ENCODE assay signal across 13 cellular contexts in genomic region chr2:43133336-43133707, GRCh38.
DNase-seq lines count a peak whose midpoint lies in the region; ATAC-seq, FAIRE-seq and TF ChIP-seq lines count a peak whose summit lies in the region.
"Had no signal": no experiment of that assay in that cellular context is flagged by ENCODE, and none has a peak within 500 bp of the region (broad histone marks: within the 10 kb centered on the region; RNA-seq: fewer than 3 reads in every experiment).

No MANE protein-coding gene starts in this region.

- H3K27ac Mint-ChIP-seq in CD14-positive monocyte (peak overlapping the region; percentile 92 to 99 (median 97)), nephron (peak overlapping the region; percentile 12 to 76 (median 42)), mesothelial cell of epicardium (no peak overlapping the region)

- peak overlapping the region; percentile 23; the same call in 1 of the 2 replicates for H3K4me2 ChIP-seq in GM12878 (ENCODE audit: control insufficient read depth, insufficient read depth)

- peak overlapping the region; percentile 64 for H2AFZ ChIP-seq in GM12878 (ENCODE audit: control insufficient read depth, low read depth, low read length)

- no peak overlapping the region for H3K9ac ChIP-seq in GM12878 (ENCODE audit: control insufficient read depth, insufficient read depth, low read length)

- H3K4me3 Mint-ChIP-seq in CD14-positive monocyte (peak overlapping the region in 1 of 2 donors; percentile 78), nephron (no peak overlapping the region), mesothelial cell of epicardium (no peak overlapping the region)

- H3K4me1 ChIP-seq in GM12878 (ENCODE audit: control insufficient read depth, insufficient read depth, low read length) = peaks cover 57% of the 10 kb centered on the region

- FAIRE-seq in GM12878 (lab: Jason Lieb, UNC) = no peak
- FAIRE-seq: colon, K562 had no signal

- intact Hi-C loops in CD14-positive monocyte (cut with micrococcal nuclease) (loop anchor here (1.0 to 5.0 kb wide), 4 partner anchors 25 to 404 kb away; partner anchors contain the start of gene ZFP36L2 (in 1 of the 2)), GM12878 (cut with micrococcal nuclease; ENCODE audit: unreplicated experiment) (no loop called here)

- H3K27ac ChIP-seq in HL-60 (replicated peaks) (peak overlapping the region; percentile 98), GM12878 (ENCODE audit: control insufficient read depth, insufficient read depth) (peak overlapping the region; percentile 21; the same call in 1 of the 2 replicates)

- POLR2A ChIA-PET in GM12878 (lab: Charles Lee) = interaction anchor here (1.1 to 4.3 kb wide), 4 partner anchors 88 to 96 kb away, joined by 4 to 17 read pairs (median 5); partner anchors contain the start of gene ZFP36L2

- peaks cover 0 to 2% (median 0%) of the 10 kb centered on the region in 3 donors for H3K27me3 Mint-ChIP-seq in CD14-positive monocyte (ENCODE audit: low read depth in 3 of 3)
- no peaks in the 10 kb centered on the region for H3K27me3 Mint-ChIP-seq in nephron (ENCODE audit: low read depth)
- no peaks in the 10 kb centered on the region for H3K27me3 Mint-ChIP-seq in mesothelial cell of epicardium (ENCODE audit: low read depth)

- H3K36me3 Mint-ChIP-seq in CD14-positive monocyte (no peaks in the 10 kb centered on the region), nephron (ENCODE audit: low read depth) (no peaks in the 10 kb centered on the region), mesothelial cell of epicardium (no peaks in the 10 kb centered on the region)

- no peaks in the 10 kb centered on the region for H3K36me3 ChIP-seq in GM12878 (ENCODE audit: control insufficient read depth in 2 of 2, insufficient read depth in 2 of 2, low read length in 1 of 2)
- H3K36me3 ChIP-seq: heart left ventricle had no signal

- 97% methylated on average over 4 of the region's 4 CpGs for WGBS in GM12878 (ENCODE audit: insufficient coverage, insufficient replicate concordance, low lambda C conversion rate, missing lambda C conversion rate)

- TF ChIP-seq EP300 in GM12878 (IDR thresholded peaks at IDR 0.05; ENCODE audit: borderline replicate concordance in 1 of 2, control insufficient read depth in 1 of 2, low read depth in 2 of 2, low read length in 2 of 2) = no peak

- BruUV-seq in GM12878 (replicated peaks; lab: Mats Ljungman, UMichigan) = no TSS peak

- H3K4me1 Mint-ChIP-seq in CD14-positive monocyte (peaks cover 99% of the 10 kb centered on the region), nephron (peaks cover 57% of the 10 kb centered on the region), mesothelial cell of epicardium (peaks cover 52% of the 10 kb centered on the region)

- TF ChIP-seq RAD21 in GM12878 (IDR thresholded peaks at IDR 0.05; ENCODE audit: insufficient read depth, low read depth, low read length) = no peak

- TF ChIP-seq CTCF in CD14-positive monocyte (IDR thresholded peaks at IDR 0.05) = no peak
- TF ChIP-seq CTCF in HL-60 (IDR thresholded peaks at IDR 0.05; ENCODE audit: insufficient read depth, low read length) = no peak
- no peak for TF ChIP-seq CTCF in GM12878 (IDR thresholded peaks at IDR 0.05 in 2 of 3, conservative IDR thresholded peaks at IDR 0.05 in 1 of 3; ENCODE audit: control insufficient read depth in 2 of 3, extremely low read depth in 1 of 3, insufficient read depth in 1 of 3, low read depth in 3 of 3, low read length in 3 of 3)
- TF ChIP-seq CTCF in nephron (IDR thresholded peaks at IDR 0.05; ENCODE audit: unreplicated experiment in 3 of 3) = no peak
- no peak for TF ChIP-seq CTCF in mesothelial cell of epicardium (IDR thresholded peaks at IDR 0.05; ENCODE audit: unreplicated experiment)

- no peaks in the 10 kb centered on the region for H3K27me3 ChIP-seq in HL-60 (ENCODE audit: insufficient read depth, poor library complexity, severe bottlenecking)
- H3K27me3 ChIP-seq in GM12878 (replicated peaks in 1 of 2; ENCODE audit: control insufficient read depth in 2 of 2, insufficient read depth in 2 of 2, low read length in 1 of 2) = no peaks in the 10 kb centered on the region
- H3K27me3 ChIP-seq: heart left ventricle had no signal

- H3K9me3 ChIP-seq in GM12878 (replicated peaks; ENCODE audit: control insufficient read depth, insufficient read depth, low read length) = no peaks in the 10 kb centered on the region
- H3K9me3 ChIP-seq: heart left ventricle had no signal

- no peak for DNase-seq in CD14-positive monocyte (ENCODE audit: low spot score)
- DNase-seq in HL-60 (ENCODE audit: low read depth in 1 of 2, low spot score in 1 of 2) = peak in 1 of 2 experiments; percentile 60
- no peak for DNase-seq in GM12878 (ENCODE audit: low read depth, low spot score)
- no peak for DNase-seq in DMS153 treated with DMSO at 0.1 percent for 48 hours (lab: John Stamatoyannopoulos, UW; ENCODE audit: unreplicated experiment)
- no peak for DNase-seq in mesothelial cell of epicardium (ENCODE audit: low spot score in 2 of 2, unreplicated experiment in 2 of 2)
- DNase-seq in OCI-M2 (lab: John Stamatoyannopoulos, UW; ENCODE audit: unreplicated experiment) = no peak
- DNase-seq: DMS 273 treated with DMSO at 0.1 percent for 48 hours, NCI-H226 had no signal

- in situ Hi-C loops in GM12878 (cut with MboI) = no loop called here

- H3K9me3 Mint-ChIP-seq in CD14-positive monocyte (peaks cover 0 to 2% (median 0%) of the 10 kb centered on the region in 7 donors), nephron (no peaks in the 10 kb centered on the region), mesothelial cell of epicardium (no peaks in the 10 kb centered on the region)

- no peak overlapping the region for H3K4me3 ChIP-seq in HL-60 (replicated peaks; ENCODE audit: insufficient read depth, low read length)
- H3K4me3 ChIP-seq in GM12878 = no peak overlapping the region
- H3K4me3 ChIP-seq: heart left ventricle, K562 had no signal

- TF ChIP-seq POLR2A in GM12878 (IDR thresholded peaks at IDR 0.05; ENCODE audit: low read depth, low read length) = no peak

- ATAC-seq in GM12878 (no peak), HG02970 (IDR thresholded peaks at IDR 0.05; ENCODE audit: low FRiP score, unreplicated experiment) (no peak)
- ATAC-seq: heart left ventricle, K562 had no signal

- H4K20me1 ChIP-seq in GM12878 (ENCODE audit: control insufficient read depth, insufficient read depth) = no peaks in the 10 kb centered on the region

- CTCF ChIA-PET in GM12878 (lab: Yijun Ruan, JAX) = interaction anchor here (0.7 to 9.7 kb wide), 10 partner anchors 36 to 431 kb away, joined by 3 to 132 read pairs (median 4); partner anchors contain the start of gene ZFP36L2

- H3K79me2 ChIP-seq in GM12878 (ENCODE audit: control insufficient read depth, insufficient read depth, low read length) = no peaks in the 10 kb centered on the region

- RAD21 ChIA-PET in GM12878 (lab: Charles Lee; ENCODE audit: unreplicated experiment) = interaction anchor here (0.8 to 8.7 kb wide), 10 partner anchors 16 to 351 kb away, joined by 3 to 151 read pairs (median 6); partner anchors contain the start of gene ZFP36L2

- SMC1A ChIA-PET in GM12878 (lab: Charles Lee; ENCODE audit: uncharacterized antibody, unreplicated experiment) = interaction anchor here (1.1 to 13.3 kb wide), 12 partner anchors 35 to 444 kb away, joined by 3 to 170 read pairs (median 6); partner anchors contain the start of gene ZFP36L2

TF ChIP-seq in GM12878, 131 proteins besides CTCF, POLR2A, EP300 and RAD21:
- TF ChIP-seq BCL3 (IDR thresholded peaks at IDR 0.05; ENCODE audit: borderline replicate concordance, insufficient read depth, low read depth, low read length, poor library complexity, severe bottlenecking) = no peak
- TF ChIP-seq PAX5 (IDR thresholded peaks at IDR 0.05; ENCODE audit: borderline replicate concordance, low read depth, low read length) = no peak
- TF ChIP-seq ZNF384 (IDR thresholded peaks at IDR 0.05; ENCODE audit: borderline replicate concordance, low read depth, low read length) = no peak
- TF ChIP-seq ZBTB33 (IDR thresholded peaks at IDR 0.05) = no peak
- TF ChIP-seq IRF5 (IDR thresholded peaks at IDR 0.05; ENCODE audit: borderline replicate concordance) = no peak
